ENCODE assay signal across 33 cellular contexts in the genomic region with DNA sequence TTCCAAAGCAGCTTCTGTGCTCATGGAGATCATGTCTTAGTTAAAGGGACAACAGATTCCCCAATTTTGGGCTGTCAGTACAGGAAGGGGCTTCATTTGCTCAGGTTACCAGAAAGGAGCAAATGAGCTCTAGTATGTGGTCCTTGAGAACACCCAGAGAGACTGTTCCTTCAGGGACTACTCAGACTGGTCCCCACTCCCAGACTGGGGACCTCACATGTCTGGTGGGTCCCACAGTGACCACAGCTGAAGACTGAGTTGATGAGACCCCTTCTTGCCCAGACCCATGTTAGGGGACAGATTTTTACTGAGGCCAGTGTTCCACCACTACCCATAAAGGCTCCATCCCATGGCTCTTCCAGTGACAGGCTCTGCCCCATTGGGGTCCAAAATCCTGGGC.
"Had no signal": no experiment of that assay in that cellular context is flagged by ENCODE, and none has a peak within 500 bp of the region (broad histone marks: within the 10 kb centered on the region; RNA-seq: fewer than 3 reads in every experiment).

No MANE protein-coding gene starts in this region.

- ATAC-seq: activated naive CD4-positive, alpha-beta T cell treated with anti-CD3 and anti-CD28 coated beads, Interleukin-2, amount 50 U/mL, for 72 hours; activated naive CD8-positive, alpha-beta T cell treated with anti-CD3 and anti-CD28 coated beads, Interleukin-2, amount 50 U/mL, for 24 hours; activated T-cell treated with anti-CD3 and anti-CD28 coated beads, Interleukin-2, amount 50 U/mL, for 4 hours; activated T-cell treated with anti-CD3 and anti-CD28 coated beads, Interleukin-2, amount 50 U/mL, for 72 hours; activated T-helper 17 cell treated with anti-CD3 and anti-CD28 coated beads, Interleukin-2, amount 50 U/mL, for 72 hours; body of pancreas had no signal

- FAIRE-seq: astrocyte, bronchial epithelial cell had no signal

- H3K27me3 ChIP-seq: adrenal gland, ascending aorta, body of pancreas, brain microvascular endothelial cell, breast epithelium, cardiac muscle cell had no signal

- H3K9me3 ChIP-seq: adrenal gland, body of pancreas had no signal

- DNase-seq: activated effector memory CD4-positive, alpha-beta T cell treated with anti-CD3 and anti-CD28 coated beads, Interleukin-2, amount 50 U/mL, for 16 hours; activated effector memory CD4-positive, alpha-beta T cell treated with Interleukin-2 at 50 U/mL for 16 hours; activated gamma-delta T cell; activated gamma-delta T cell treated with Interleukin-2 at 50 U/mL for 16 hours; activated naive CD4-positive, alpha-beta T cell; activated naive CD4-positive, alpha-beta T cell treated with anti-CD3 and anti-CD28 coated beads for 36 hours; activated naive CD4-positive, alpha-beta T cell treated with anti-CD3 and anti-CD28 coated beads, Interleukin-2, amount 10 ng/mL, durations not matched to agents 7 days and 5 days; activated naive CD4-positive, alpha-beta T cell treated with anti-CD3 and anti-CD28 coated beads, Interleukin-2, amount 50 U/mL, for 16 hours; activated naive CD8-positive, alpha-beta T cell treated with anti-CD3 and anti-CD28 coated beads for 36 hours; activated naive CD8-positive, alpha-beta T cell treated with anti-CD3 and anti-CD28 coated beads, Interleukin-2, amount 10 ng/mL, durations not matched to agents 7 days and 5 days; activated naive CD8-positive, alpha-beta T cell treated with anti-CD3 and anti-CD28 coated beads, Interleukin-2, amount 50 U/mL, for 24 hours; activated T-cell treated with anti-CD3 and anti-CD28 coated beads, Interleukin-2, amount 50 U/mL, for 1 hour; activated T-cell treated with anti-CD3 and anti-CD28 coated beads, Interleukin-2, amount 50 U/mL, for 24 hours; activated T-cell treated with anti-CD3 and anti-CD28 coated beads, Interleukin-2, amount 50 U/mL, for 4 hours; activated T-cell treated with anti-CD3 and anti-CD28 coated beads, Interleukin-2, amount 50 U/mL, for 48 hours; activated T-cell treated with anti-CD3 and anti-CD28 coated beads, Interleukin-2, amount 50 U/mL, for 72 hours; adrenal gland; amniotic stem cell; amygdala; anterior cingulate cortex; aorta; body of pancreas; brain microvascular endothelial cell; caudate nucleus; central memory CD4-positive, alpha-beta T cell; cerebellar nuclear complex had no signal

- H3K4me1 ChIP-seq: adrenal gland, ascending aorta, body of pancreas, breast epithelium had no signal

- H3K4me3 ChIP-seq: adrenal gland, ascending aorta, body of pancreas, breast epithelium, cardiac muscle cell had no signal

- H3K27ac ChIP-seq: adrenal gland, ascending aorta, body of pancreas, brain microvascular endothelial cell, breast epithelium, cardiac muscle cell had no signal

- H3K36me3 ChIP-seq: adrenal gland, ascending aorta, brain microvascular endothelial cell, breast epithelium, cardiac muscle cell had no signal
